ENCODE assay signal across 8 cellular contexts in genomic region chr14:105314287-105315185, GRCh38. TPM values are rescaled to one million over a fixed set of nuclear protein-coding genes. Genes with fewer than 3 reads are reported as not detected.
DNase-seq lines count a peak whose midpoint lies in the region; ATAC-seq, FAIRE-seq and TF ChIP-seq lines count a peak whose summit lies in the region.

Gene PACS2 (plus strand): TSS chr14:105314748. CDS start chr14:105314919, 171 bp downstream.

- H3K4me1 Mint-ChIP-seq in central memory CD8-positive, alpha-beta T cell = peaks cover 21% of the 10 kb centered on the region

- FAIRE-seq in keratinocyte (lab: Jason Lieb, UNC) = no peak

- H3K27me3 Mint-ChIP-seq in central memory CD8-positive, alpha-beta T cell = no peaks in the 10 kb centered on the region

- peak within 1 kb of the TSS; percentile 91 for H3K27ac Mint-ChIP-seq in central memory CD8-positive, alpha-beta T cell (ENCODE audit: low read depth)

- H3K36me3 ChIP-seq in keratinocyte (ENCODE audit: control insufficient read depth in 2 of 2, extremely low read depth in 1 of 2, insufficient read depth in 2 of 2, low read length in 2 of 2) = no peaks in the 10 kb centered on the region

- H3K9me3 Mint-ChIP-seq in central memory CD8-positive, alpha-beta T cell = no peaks in the 10 kb centered on the region

- TF ChIP-seq CTCF in keratinocyte (optimal IDR thresholded peaks at IDR 0.05 in 1 of 3, IDR thresholded peaks at IDR 0.05 in 1 of 3, conservative IDR thresholded peaks at IDR 0.05 in 1 of 3; ENCODE audit: extremely low read depth in 1 of 3, insufficient read depth in 2 of 3, low read length in 3 of 3) = no peak

- peak within 1 kb of the TSS; percentile 90 for H3K4me3 Mint-ChIP-seq in central memory CD8-positive, alpha-beta T cell

- H3K4me2 ChIP-seq in keratinocyte (ENCODE audit: control insufficient read depth, extremely low read depth, insufficient read depth, low read depth, low read length) = peak within 1 kb of the TSS; percentile 95

- peak within 1 kb of the TSS; percentile 59 for H2AFZ ChIP-seq in keratinocyte (ENCODE audit: control insufficient read depth, low read length)

- peak; percentile 63 for DNase-seq in SIG-M5 treated with dmso at 0.1 percent for 504 hours (lab: John Stamatoyannopoulos, UW; ENCODE audit: unreplicated experiment)
- no peak for DNase-seq in SIG-M5 (lab: John Stamatoyannopoulos, UW)
- DNase-seq in NCI-H2107 treated with DMSO at 0.1 percent for 48 hours (lab: John Stamatoyannopoulos, UW; ENCODE audit: unreplicated experiment) = peak; percentile 46
- peak; percentile 48 to 75 (median 64) for DNase-seq in activated CD4-positive, CD25-positive, alpha-beta regulatory T cell (lab: John Stamatoyannopoulos, UW)
- DNase-seq in central memory CD8-positive, alpha-beta T cell (ENCODE audit: low spot score in 2 of 2) = peak; percentile 51 to 55
- no peak for DNase-seq in keratinocyte (ENCODE audit: low read depth, low spot score)
- DNase-seq in stimulated activated CD4-positive, alpha-beta T cell treated with anti-CD3 and anti-CD28 coated beads, Interleukin-12 subunit alpha, Interleukin-12 subunit beta, amount 100 ng/mL, for 4 hours = peak; percentile 76

- peak within 1 kb of the TSS; percentile 47 for H3K9ac ChIP-seq in keratinocyte (ENCODE audit: control insufficient read depth, extremely low read depth, insufficient read depth, low read length)

- peak; percentile 80 for ATAC-seq in HG02970 (IDR thresholded peaks at IDR 0.05; ENCODE audit: low FRiP score, unreplicated experiment)
- peak; percentile 67 for ATAC-seq in central memory CD8-positive, alpha-beta T cell (replicated peaks; ENCODE audit: extremely low read depth, poor library complexity, severe bottlenecking)

- dilution Hi-C loops in keratinocyte (cut with MboI; ENCODE audit: extremely low pct_ligation_motif_present, low sequenced_read_pairs) = no loop called here

- H3K79me2 ChIP-seq in keratinocyte (ENCODE audit: control insufficient read depth, insufficient read depth, low read length) = peaks cover 19% of the 10 kb centered on the region

- H3K9me1 ChIP-seq in keratinocyte (ENCODE audit: control insufficient read depth, extremely low read depth, insufficient read depth, low read length) = no peaks in the 10 kb centered on the region

- H3K27ac ChIP-seq in keratinocyte (ENCODE audit: control insufficient read depth, insufficient read depth, low read length) = no peak within 1 kb of the TSS

- H3K9me3 ChIP-seq in keratinocyte (ENCODE audit: control insufficient read depth, low read depth, low read length) = no peaks in the 10 kb centered on the region

- peaks cover 4% of the 10 kb centered on the region for H3K36me3 Mint-ChIP-seq in central memory CD8-positive, alpha-beta T cell (ENCODE audit: insufficient read depth)

- no peaks in the 10 kb centered on the region for H3K27me3 ChIP-seq in keratinocyte (ENCODE audit: control insufficient read depth, extremely low read depth, insufficient read depth, low read length)

- H4K20me1 ChIP-seq in keratinocyte (ENCODE audit: control insufficient read depth, extremely low read depth, insufficient read depth, low read length) = no peaks in the 10 kb centered on the region

- H3K4me3 ChIP-seq in keratinocyte (ENCODE audit: control insufficient read depth in 2 of 3, extremely low read depth in 1 of 3, insufficient read depth in 2 of 3, low read depth in 1 of 3, low read length in 3 of 3) = peak within 1 kb of the TSS; percentile 62 to 80 (median 72)

- H3K4me1 ChIP-seq in keratinocyte (ENCODE audit: control insufficient read depth, extremely low read depth, insufficient read depth, low read length) = peaks cover 14% of the 10 kb centered on the region

RNA-seq across cellular contexts. Expression of gene PACS2, which starts in this region (rescaled TPM):
- 11.8 to 20.8 TPM (median 20.5 TPM) in 3 replicates for polyA plus RNA-seq in keratinocyte
- 35.6 TPM for polyA plus RNA-seq in keratinocyte (2011; ENCODE audit: low read depth)
- 12.0 and 25.2 TPM in 2 replicates for polyA plus RNA-seq in keratinocyte (2011; cell fraction: cytosol; rRNA removed)
- polyA plus RNA-seq in keratinocyte (2011; cell fraction: nucleus; rRNA removed) = 43.0 and 55.0 TPM in 2 replicates
- 22.7 and 26.5 TPM in 2 replicates for polyA plus RNA-seq in keratinocyte (2012; ENCODE audit: low replicate concordance)
- 23.0 to 42.8 TPM (median 27.0 TPM) in 3 replicates for polyA minus RNA-seq in keratinocyte
- 32.0 TPM for polyA minus RNA-seq in keratinocyte (2011; cell fraction: cytosol; rRNA and poly(A)+ RNA removed)
- polyA minus RNA-seq in keratinocyte (2011; cell fraction: nucleus; rRNA and poly(A)+ RNA removed) = 27.0 and 29.3 TPM in 2 replicates

Comparison
In these comparisons a context has a peak if more than half of its experiments do, and no peak if none do; other contexts are left out.
1. DNase-seq: peak in SIG-M5 treated with dmso at 0.1 percent for 504 hours (single experiment), NCI-H2107 treated with DMSO at 0.1 percent for 48 hours (single experiment), activated CD4-positive, CD25-positive, alpha-beta regulatory T cell (4 of 4), central memory CD8-positive, alpha-beta T cell (2 of 2) and stimulated activated CD4-positive, alpha-beta T cell treated with anti-CD3 and anti-CD28 coated beads, Interleukin-12 subunit alpha, Interleukin-12 subunit beta, amount 100 ng/mL, for 4 hours (single experiment); none in SIG-M5 (single experiment) and keratinocyte (single experiment).